Comparison of ENCODE assay signal across 8 cellular contexts in genomic region chrX:123961268-123962005, GRCh38. TPM values are rescaled to one million over a fixed set of nuclear protein-coding genes. Genes with fewer than 3 reads are reported as not detected.
DNase-seq lines count a peak whose midpoint lies in the region; ATAC-seq and TF ChIP-seq lines count a peak whose summit lies in the region.

TSS of gene STAG2 (plus strand) at chrX:123961706. CDS start at chrX:124022628, 60,922 bp downstream.

- BruUV-seq in Caco-2 (replicated peaks; lab: Mats Ljungman, UMichigan) (no TSS peak), OCI-LY7 (replicated peaks; lab: Mats Ljungman, UMichigan) (no TSS peak)

- H3K9me3 Mint-ChIP-seq in Caco-2 (ENCODE audit: unreplicated experiment), result no peaks in the 10 kb centered on the region
- peaks cover 13% of the 10 kb centered on the region for H3K9me3 Mint-ChIP-seq in endodermal cell

- H2BK120ac ChIP-seq in mesenchymal stem cell (ENCODE audit: low read depth, low read length), result peak within 1 kb of the TSS; percentile 89

- H2AK5ac ChIP-seq in mesenchymal stem cell (ENCODE audit: low read length, severe bottlenecking), result peak within 1 kb of the TSS; percentile 45

- peak within 1 kb of the TSS; percentile 100 for H3K27ac Mint-ChIP-seq in Caco-2 (ENCODE audit: unreplicated experiment)
- peak within 1 kb of the TSS; percentile 100 for H3K27ac Mint-ChIP-seq in endodermal cell

- H3K14ac ChIP-seq in mesenchymal stem cell (ENCODE audit: low read length in 2 of 2), result no peak within 1 kb of the TSS

- H2AFZ ChIP-seq in OCI-LY7 (ENCODE audit: low read length), result peak within 1 kb of the TSS; percentile 80
- no peak within 1 kb of the TSS for H2AFZ ChIP-seq in mesenchymal stem cell (ENCODE audit: low read depth, low read length)

- peak within 1 kb of the TSS; percentile 93 for H3K4me2 ChIP-seq in OCI-LY7 (ENCODE audit: low read length)
- H3K4me2 ChIP-seq in mesenchymal stem cell (ENCODE audit: low read length, poor library complexity, severe bottlenecking), result peak within 1 kb of the TSS; percentile 50

- H3K79me2 ChIP-seq in OCI-LY7 (ENCODE audit: insufficient read depth, low read depth, low read length), result peaks cover 68% of the 10 kb centered on the region

- H2BK12ac ChIP-seq in mesenchymal stem cell (ENCODE audit: low read length in 2 of 2), result peak within 1 kb of the TSS in 1 of 2 experiments; percentile 39

- no peak for ATAC-seq in HG03521 (IDR thresholded peaks at IDR 0.05; ENCODE audit: unreplicated experiment)

- TF ChIP-seq CTCF in Caco-2 (IDR thresholded peaks at IDR 0.05; ENCODE audit: insufficient read depth in 1 of 2, low read depth in 1 of 2, low read length in 1 of 2, severe bottlenecking in 1 of 2, unreplicated experiment in 1 of 2), result no peak
- no peak for TF ChIP-seq CTCF in OCI-LY7 (conservative IDR thresholded peaks at IDR 0.05; ENCODE audit: low read length)
- no peak for TF ChIP-seq CTCF in endodermal cell (conservative IDR thresholded peaks at IDR 0.05)

- peaks cover 14% of the 10 kb centered on the region for H3K4me1 Mint-ChIP-seq in Caco-2 (ENCODE audit: low read depth, unreplicated experiment)
- H3K4me1 Mint-ChIP-seq in endodermal cell, result peaks cover 12% of the 10 kb centered on the region

- H3K36me3 ChIP-seq in Caco-2 (ENCODE audit: control insufficient read depth, insufficient read depth, low read length) (no peaks in the 10 kb centered on the region), OCI-LY7 (ENCODE audit: insufficient read depth, low read length) (peaks cover 6% of the 10 kb centered on the region; the same call in 1 of the 2 replicates), endodermal cell (ENCODE audit: control insufficient read depth, insufficient read depth, low read length) (no peaks in the 10 kb centered on the region), mesenchymal stem cell (ENCODE audit: control insufficient read depth in 1 of 2, insufficient read depth in 2 of 2, low read depth in 1 of 2, low read length in 2 of 2) (no peaks in the 10 kb centered on the region)

- H3K79me1 ChIP-seq in mesenchymal stem cell (replicated peaks; ENCODE audit: low read length, poor library complexity, severe bottlenecking), result no peaks in the 10 kb centered on the region

- H3K9me3 ChIP-seq in Caco-2 (no peaks in the 10 kb centered on the region), OCI-LY7 (ENCODE audit: low read length) (no peaks in the 10 kb centered on the region), endodermal cell (ENCODE audit: control insufficient read depth, low read length) (no peaks in the 10 kb centered on the region), mesenchymal stem cell (ENCODE audit: control insufficient read depth, low read length) (no peaks in the 10 kb centered on the region)

- intact Hi-C loops in Caco-2 (cut with micrococcal nuclease; ENCODE audit: unreplicated experiment) (loop anchor here (1.0 kb wide), 1 partner anchor 158 kb away; no protein-coding TSS in a partner anchor), OCI-LY7 (cut with micrococcal nuclease; ENCODE audit: unreplicated experiment) (loop anchor here (2.0 to 5.0 kb wide), 4 partner anchors 101 to 433 kb away; partner anchors contain the start of gene XIAP)

- DNase-seq in Caco-2 (peak; percentile 80 to 87), OCI-LY7 (ENCODE audit: low spot score) (peak; percentile 65), activated T-cell treated with anti-CD3 and anti-CD28 coated beads for 24 hours (ENCODE audit: low read depth) (peak; percentile 41), endodermal cell (peak; percentile 88), mesenchymal stem cell (peak; percentile 93)
- peak; percentile 87 for DNase-seq in Jurkat, Clone E6-1 (ENCODE audit: low read depth, low spot score)
- peak; percentile 17 for DNase-seq in stimulated activated CD8-positive, alpha-beta memory T cell treated with anti-CD3 and anti-CD28 coated beads, Interleukin-12 subunit alpha, Interleukin-12 subunit beta, amount 100 ng/mL, for 1 hour (ENCODE audit: low read depth)

- peak within 1 kb of the TSS; percentile 98 for H3K4me3 Mint-ChIP-seq in Caco-2 (ENCODE audit: unreplicated experiment)
- peak within 1 kb of the TSS; percentile 98 for H3K4me3 Mint-ChIP-seq in endodermal cell

- CTCF ChIA-PET in Caco-2 (lab: Charles Lee), result interaction anchor here (0.8 kb wide), 1 partner anchor 128 kb away, joined by 4 read pairs; no protein-coding TSS in a partner anchor
- CTCF ChIA-PET in OCI-LY7 (lab: Charles Lee; ENCODE audit: unreplicated experiment), result no interaction called here

- H3K9ac ChIP-seq in endodermal cell (ENCODE audit: extremely low read depth, low read length, poor library complexity, severe bottlenecking) (peak within 1 kb of the TSS; percentile 99), mesenchymal stem cell (ENCODE audit: low read length) (peak within 1 kb of the TSS; percentile 98)

- peaks cover 28% of the 10 kb centered on the region for H3K36me3 Mint-ChIP-seq in Caco-2 (ENCODE audit: insufficient read depth, unreplicated experiment)
- H3K36me3 Mint-ChIP-seq in endodermal cell (ENCODE audit: low read depth), result peaks cover 4% of the 10 kb centered on the region

- H4K20me1 ChIP-seq in OCI-LY7 (ENCODE audit: insufficient read depth, low read length), result peaks cover 22% of the 10 kb centered on the region

- 0% methylated on average over 20 of the region's 38 CpGs; no CpG with 5 or more reads in 1 of the 2 experiments for WGBS in endodermal cell (ENCODE audit: insufficient coverage in 1 of 2, insufficient read length in 1 of 2), 2 experiments
- 0% methylated on average over 6 of the region's 38 CpGs for WGBS in mesenchymal stem cell

- H3K9me2 ChIP-seq in OCI-LY7 (ENCODE audit: insufficient read depth, low read length), result no peaks in the 10 kb centered on the region

- peak within 1 kb of the TSS; percentile 87 to 94 for H3K4ac ChIP-seq in mesenchymal stem cell (ENCODE audit: low read depth in 1 of 2, low read length in 2 of 2)

- H3K4me1 ChIP-seq in Caco-2, result peaks cover 6% of the 10 kb centered on the region; the same call in 1 of the 2 replicates
- peaks cover 16% of the 10 kb centered on the region for H3K4me1 ChIP-seq in OCI-LY7 (ENCODE audit: insufficient read depth, low read length, poor library complexity, severe bottlenecking)
- no peaks in the 10 kb centered on the region for H3K4me1 ChIP-seq in endodermal cell (ENCODE audit: control insufficient read depth, insufficient read depth, low read length)
- H3K4me1 ChIP-seq in mesenchymal stem cell (ENCODE audit: control insufficient read depth, insufficient read depth, low read depth, low read length), result no peaks in the 10 kb centered on the region

- H4K8ac ChIP-seq in mesenchymal stem cell (ENCODE audit: low read length), result peak within 1 kb of the TSS; percentile 72

- POLR2A ChIA-PET in Caco-2 (lab: Charles Lee), result interaction anchor here (0.5 kb wide), 1 partner anchor 15 kb away, joined by 3 read pairs; no protein-coding TSS in a partner anchor
- POLR2A ChIA-PET in OCI-LY7 (lab: Charles Lee), result interaction anchor here (0.7 kb wide), 2 partner anchors 22 to 38 kb away, joined by 3 read pairs; no protein-coding TSS in a partner anchor

- H3K4me3 ChIP-seq in Caco-2 (ENCODE audit: low read depth, low read length) (peak within 1 kb of the TSS; percentile 78), OCI-LY7 (ENCODE audit: low read depth, low read length, poor library complexity, severe bottlenecking) (peak within 1 kb of the TSS; percentile 93), endodermal cell (ENCODE audit: low read length) (peak within 1 kb of the TSS; percentile 95), mesenchymal stem cell (ENCODE audit: insufficient read depth in 1 of 2, low read depth in 1 of 2, low read length in 2 of 2) (peak within 1 kb of the TSS; percentile 68 to 80)
- peak within 1 kb of the TSS; percentile 73 for H3K4me3 ChIP-seq in Jurkat, Clone E6-1 (ENCODE audit: low read length)

- peak within 1 kb of the TSS; percentile 80 for H4K91ac ChIP-seq in mesenchymal stem cell (ENCODE audit: low read length)

- peak within 1 kb of the TSS; percentile 94 for H2BK5ac ChIP-seq in mesenchymal stem cell (ENCODE audit: low read depth, low read length, poor library complexity, severe bottlenecking)

- H3K18ac ChIP-seq in mesenchymal stem cell (ENCODE audit: low read depth in 1 of 2, low read length in 2 of 2), result peak within 1 kb of the TSS; percentile 86 to 90

- peak within 1 kb of the TSS; percentile 94 for H2BK15ac ChIP-seq in mesenchymal stem cell (ENCODE audit: low read depth, poor library complexity, severe bottlenecking)

- H3K27me3 ChIP-seq in Caco-2 (replicated peaks; ENCODE audit: control insufficient read depth, insufficient read depth, low read length) (no peaks in the 10 kb centered on the region), endodermal cell (ENCODE audit: control insufficient read depth, insufficient read depth, low read length, poor library complexity, severe bottlenecking) (no peaks in the 10 kb centered on the region), mesenchymal stem cell (ENCODE audit: control insufficient read depth in 1 of 2, insufficient read depth in 1 of 2, low read length in 2 of 2) (no peaks in the 10 kb centered on the region)

- H3K23ac ChIP-seq in mesenchymal stem cell (ENCODE audit: low read length in 2 of 2), result no peak within 1 kb of the TSS

- H3K27ac ChIP-seq in OCI-LY7 (ENCODE audit: low read depth, low read length, poor library complexity, severe bottlenecking), result peak within 1 kb of the TSS; percentile 96
- H3K27ac ChIP-seq in endodermal cell (ENCODE audit: low read depth, low read length), result peak within 1 kb of the TSS; percentile 99
- peak within 1 kb of the TSS; percentile 98 for H3K27ac ChIP-seq in mesenchymal stem cell (ENCODE audit: low read length, poor library complexity, severe bottlenecking)

- H3K27me3 Mint-ChIP-seq in Caco-2 (ENCODE audit: insufficient read depth, unreplicated experiment) (no peaks in the 10 kb centered on the region), endodermal cell (ENCODE audit: insufficient read depth) (peaks cover 2% of the 10 kb centered on the region)

RNA-seq across cellular contexts. Expression of gene STAG2, which starts in this region (rescaled TPM):
- total RNA-seq in Caco-2 (2022) (65.1 and 67.6 TPM in 2 replicates), OCI-LY7 (2022) (68.9 and 77.5 TPM in 2 replicates), endodermal cell (100 to 1,000 TPM in 1 of 2 donors, 10 to 100 TPM in 1; 73.7 to 130 TPM)
- 100 TPM for polyA plus RNA-seq in Jurkat, Clone E6-1 (2012; ENCODE audit: insufficient read depth, insufficient read length)
- 56.7 and 72.1 TPM in 2 replicates for total RNA-seq in OCI-LY7 (2014; rRNA removed; shearing (Covaris generic))
- 61.9 TPM for polyA plus RNA-seq in endodermal cell (2013, experiment 1 of 2)
- 59.9 TPM for polyA plus RNA-seq in endodermal cell (2013, experiment 2 of 2)
- 30.9 TPM for polyA plus RNA-seq in mesenchymal stem cell (2013, experiment 1 of 2)
- polyA plus RNA-seq in mesenchymal stem cell (2013, experiment 2 of 2), result 35.6 TPM

Comparison
In these comparisons a context has a peak if more than half of its experiments do, and no peak if none do; other contexts are left out.
1. DNase-seq: peak in every context shown above with its lines; median percentile 93 in mesenchymal stem cell; 88 in endodermal cell; 87 in Jurkat, Clone E6-1; 84 in Caco-2; 65 in OCI-LY7; 41 in activated T-cell treated with anti-CD3 and anti-CD28 coated beads for 24 hours; 17 in stimulated activated CD8-positive, alpha-beta memory T cell treated with anti-CD3 and anti-CD28 coated beads, Interleukin-12 subunit alpha, Interleukin-12 subunit beta, amount 100 ng/mL, for 1 hour.